In genomic region chr1:156103521-156103947, GRCh38 we compare ENCODE assay signal across 9 cellular contexts. TPM values are rescaled to one million over a fixed set of nuclear protein-coding genes. Genes with fewer than 3 reads are reported as not detected.
DNase-seq lines count a peak whose midpoint lies in the region; ATAC-seq, FAIRE-seq and TF ChIP-seq lines count a peak whose summit lies in the region.
"Had no signal": no experiment of that assay in that cellular context is flagged by ENCODE, and none has a peak within 500 bp of the region (broad histone marks: within the 10 kb centered on the region; RNA-seq: fewer than 3 reads in every experiment).

No MANE protein-coding gene starts in this region.

- CTCF ChIA-PET in activated naive CD4-positive, alpha-beta T cell treated with anti-CD3 and anti-CD28 coated beads for 36 hours (lab: Charles Lee) = interaction anchor here (0.6 to 3.5 kb wide), 6 partner anchors 10 to 325 kb away, joined by 3 to 23 read pairs (median 4); partner anchors contain the start of gene LMNA
- CTCF ChIA-PET in activated naive CD4-positive, alpha-beta T cell treated with anti-CD3 and anti-CD28 coated beads, Interleukin-2, amount 10 ng/mL, durations not matched to agents 7 days and 5 days (lab: Charles Lee) = interaction anchor here (1.1 to 21.9 kb wide), 2 partner anchors 28 to 456 kb away, joined by 3 to 668 read pairs; no protein-coding TSS in a partner anchor
- CTCF ChIA-PET in GM12878 (lab: Yijun Ruan, JAX) = interaction anchor here (21.5 kb wide), 1 partner anchor 20 kb away, joined by 1294 read pairs; the partner anchor contains the start of gene LMNA

- SMC1A ChIA-PET in GM12878 (lab: Charles Lee; ENCODE audit: uncharacterized antibody, unreplicated experiment) = interaction anchor here (1.0 to 23.8 kb wide), 2 partner anchors 8 to 21 kb away, joined by 3 to 874 read pairs; partner anchors contain the start of gene LMNA

- no peak overlapping the region for H2AFZ ChIP-seq in GM12878 (ENCODE audit: control insufficient read depth, low read depth, low read length)

- in situ Hi-C loops in GM12878 (cut with MboI) = no loop called here

- H3K79me2 ChIP-seq in GM12878 (ENCODE audit: control insufficient read depth, insufficient read depth, low read length) = no peaks in the 10 kb centered on the region; the same call in 1 of the 2 replicates

- peak overlapping the region; percentile 63 for H3K27ac Mint-ChIP-seq in activated naive CD4-positive, alpha-beta T cell treated with anti-CD3 and anti-CD28 coated beads for 36 hours
- no peak overlapping the region for H3K27ac Mint-ChIP-seq in activated naive CD4-positive, alpha-beta T cell treated with anti-CD3 and anti-CD28 coated beads, Interleukin-2, amount 10 ng/mL, durations not matched to agents 7 days and 5 days

- TF ChIP-seq RAD21 in GM12878 (IDR thresholded peaks at IDR 0.05; ENCODE audit: insufficient read depth, low read depth, low read length) = no peak

- H3K27me3 ChIP-seq in GM12878 (replicated peaks in 1 of 2; ENCODE audit: control insufficient read depth in 2 of 2, insufficient read depth in 2 of 2, low read length in 1 of 2) = no peaks in the 10 kb centered on the region
- H3K27me3 ChIP-seq in upper lobe of left lung = no peaks in the 10 kb centered on the region
- no peaks in the 10 kb centered on the region for H3K27me3 ChIP-seq in dorsolateral prefrontal cortex

- H3K27ac ChIP-seq in GM12878 (ENCODE audit: control insufficient read depth, insufficient read depth) = peak overlapping the region; percentile 50
- H3K27ac ChIP-seq in upper lobe of left lung = peak overlapping the region; percentile 90 to 96 (median 92)
- H3K27ac ChIP-seq in dorsolateral prefrontal cortex = peak overlapping the region in 29 of 59 donors; percentile 4 to 94 (median 55)

- H3K36me3 ChIP-seq in GM12878 (ENCODE audit: control insufficient read depth in 2 of 2, insufficient read depth in 2 of 2, low read length in 1 of 2) (no peaks in the 10 kb centered on the region), upper lobe of left lung (no peaks in the 10 kb centered on the region)

- TF ChIP-seq CTCF in GM12878 (IDR thresholded peaks at IDR 0.05 in 2 of 3, conservative IDR thresholded peaks at IDR 0.05 in 1 of 3; ENCODE audit: control insufficient read depth in 2 of 3, extremely low read depth in 1 of 3, insufficient read depth in 1 of 3, low read depth in 3 of 3, low read length in 3 of 3) (no peak), upper lobe of left lung (IDR thresholded peaks at IDR 0.05) (no peak), dorsolateral prefrontal cortex (IDR thresholded peaks at IDR 0.05 in 54 of 56, conservative IDR thresholded peaks at IDR 0.05 in 2 of 56; ENCODE audit: low read depth in 1 of 56, partially characterized antibody in 56 of 56) (no peak)

- H3K27me3 Mint-ChIP-seq in activated naive CD4-positive, alpha-beta T cell treated with anti-CD3 and anti-CD28 coated beads for 36 hours (ENCODE audit: low read depth) = peaks cover 17% of the 10 kb centered on the region
- peaks cover 92% of the 10 kb centered on the region for H3K27me3 Mint-ChIP-seq in activated naive CD4-positive, alpha-beta T cell treated with anti-CD3 and anti-CD28 coated beads, Interleukin-2, amount 10 ng/mL, durations not matched to agents 7 days and 5 days

- H3K4me2 ChIP-seq in GM12878 (ENCODE audit: control insufficient read depth, insufficient read depth) = no peak overlapping the region

- H3K4me3 ChIP-seq in GM12878 (no peak overlapping the region), upper lobe of left lung (peak overlapping the region in 1 of 4 donors; percentile 27), dorsolateral prefrontal cortex (no peak overlapping the region)

- no TSS peak for BruUV-seq in GM12878 (replicated peaks; lab: Mats Ljungman, UMichigan)

- POLR2A ChIA-PET in GM12878 (lab: Charles Lee) = interaction anchor here (1.5 to 6.1 kb wide), 2 partner anchors 15 to 26 kb away, joined by 5 to 128 read pairs; partner anchors contain the start of gene LMNA

- FAIRE-seq in GM12878 (lab: Jason Lieb, UNC) = no peak

- no peaks in the 10 kb centered on the region for H3K36me3 Mint-ChIP-seq in activated naive CD4-positive, alpha-beta T cell treated with anti-CD3 and anti-CD28 coated beads for 36 hours (ENCODE audit: low read depth)
- no peaks in the 10 kb centered on the region for H3K36me3 Mint-ChIP-seq in activated naive CD4-positive, alpha-beta T cell treated with anti-CD3 and anti-CD28 coated beads, Interleukin-2, amount 10 ng/mL, durations not matched to agents 7 days and 5 days

- ATAC-seq in GM12878 (no peak), upper lobe of left lung (ENCODE audit: low FRiP score in 2 of 2) (peak in 1 of 2 donors; percentile 9), HG02763 (IDR thresholded peaks at IDR 0.05; ENCODE audit: unreplicated experiment) (no peak)

- no peak for TF ChIP-seq POLR2A in GM12878 (IDR thresholded peaks at IDR 0.05; ENCODE audit: low read depth, low read length)
- TF ChIP-seq POLR2A in upper lobe of left lung (IDR thresholded peaks at IDR 0.05) = no peak

- no peaks in the 10 kb centered on the region for H3K9me3 Mint-ChIP-seq in activated naive CD4-positive, alpha-beta T cell treated with anti-CD3 and anti-CD28 coated beads for 36 hours
- no peaks in the 10 kb centered on the region for H3K9me3 Mint-ChIP-seq in activated naive CD4-positive, alpha-beta T cell treated with anti-CD3 and anti-CD28 coated beads, Interleukin-2, amount 10 ng/mL, durations not matched to agents 7 days and 5 days
- H3K9me3 Mint-ChIP-seq: T-helper 1 cell treated with Interleukin-12 subunit alpha and Interleukin-12 subunit beta and Interleukin-4 antibody, amounts not matched to agents 30 μg/mL and 1 μg/mL, for 36 hours had no signal

- TF ChIP-seq EP300 in GM12878 (IDR thresholded peaks at IDR 0.05; ENCODE audit: borderline replicate concordance in 1 of 2, control insufficient read depth in 1 of 2, low read depth in 2 of 2, low read length in 2 of 2) = no peak
- TF ChIP-seq EP300 in upper lobe of left lung (IDR thresholded peaks at IDR 0.05) = no peak

- H3K4me3 Mint-ChIP-seq in activated naive CD4-positive, alpha-beta T cell treated with anti-CD3 and anti-CD28 coated beads for 36 hours = no peak overlapping the region
- no peak overlapping the region for H3K4me3 Mint-ChIP-seq in activated naive CD4-positive, alpha-beta T cell treated with anti-CD3 and anti-CD28 coated beads, Interleukin-2, amount 10 ng/mL, durations not matched to agents 7 days and 5 days
- H3K4me3 Mint-ChIP-seq: T-helper 1 cell treated with Interleukin-12 subunit alpha and Interleukin-12 subunit beta and Interleukin-4 antibody, amounts not matched to agents 30 μg/mL and 1 μg/mL, for 36 hours had no signal

- no peak overlapping the region for H3K9ac ChIP-seq in GM12878 (ENCODE audit: control insufficient read depth, insufficient read depth, low read length)

- H4K20me1 ChIP-seq in GM12878 (ENCODE audit: control insufficient read depth, insufficient read depth) = no peaks in the 10 kb centered on the region

- H3K9me3 ChIP-seq in GM12878 (replicated peaks; ENCODE audit: control insufficient read depth, insufficient read depth, low read length) (no peaks in the 10 kb centered on the region), upper lobe of left lung (no peaks in the 10 kb centered on the region)

- WGBS in GM12878 (ENCODE audit: insufficient coverage, insufficient replicate concordance, low lambda C conversion rate, missing lambda C conversion rate) = 59% methylated on average over 9 of the region's 9 CpGs
- 42 to 65% methylated on average over 9 of the region's 9 CpGs for WGBS in upper lobe of left lung, 2 donors

- intact Hi-C loops in activated naive CD4-positive, alpha-beta T cell treated with anti-CD3 and anti-CD28 coated beads for 36 hours (cut with micrococcal nuclease) = no loop called here
- intact Hi-C loops in GM12878 (cut with micrococcal nuclease; ENCODE audit: unreplicated experiment) = no loop called here
- intact Hi-C loops in dorsolateral prefrontal cortex (cut with DNase I) = no loop called here

- H3K4me1 ChIP-seq in GM12878 (ENCODE audit: control insufficient read depth, insufficient read depth, low read length) = peaks cover 36% of the 10 kb centered on the region
- H3K4me1 ChIP-seq in upper lobe of left lung = peaks cover 45 to 63% (median 50%) of the 10 kb centered on the region in 4 donors

- DNase-seq in activated naive CD4-positive, alpha-beta T cell treated with anti-CD3 and anti-CD28 coated beads for 36 hours = peak; percentile 74
- DNase-seq in activated naive CD4-positive, alpha-beta T cell treated with anti-CD3 and anti-CD28 coated beads, Interleukin-2, amount 10 ng/mL, durations not matched to agents 7 days and 5 days = no peak
- DNase-seq in GM12878 (ENCODE audit: low read depth, low spot score) = no peak
- peak; percentile 60 to 86 for DNase-seq in lung microvascular endothelial cell (ENCODE audit: low read depth in 2 of 2)
- peak in 1 of 2 donors; percentile 25 for DNase-seq in upper lobe of left lung
- DNase-seq in dorsolateral prefrontal cortex = no peak
- no peak for DNase-seq in NCI-H446 treated with DMSO at 0.1 percent for 48 hours (lab: John Stamatoyannopoulos, UW)

- H3K4me1 Mint-ChIP-seq in activated naive CD4-positive, alpha-beta T cell treated with anti-CD3 and anti-CD28 coated beads for 36 hours (ENCODE audit: low read depth) = peaks cover 65% of the 10 kb centered on the region
- peaks cover 23% of the 10 kb centered on the region for H3K4me1 Mint-ChIP-seq in activated naive CD4-positive, alpha-beta T cell treated with anti-CD3 and anti-CD28 coated beads, Interleukin-2, amount 10 ng/mL, durations not matched to agents 7 days and 5 days

- RAD21 ChIA-PET in GM12878 (lab: Charles Lee; ENCODE audit: unreplicated experiment) = interaction anchor here (0.9 to 22.4 kb wide), 2 partner anchors 10 to 18 kb away, joined by 3 to 695 read pairs; partner anchors contain the start of gene LMNA

RNA-seq across cellular contexts. Expression of gene LMNA, which starts 11.0 kb away (rescaled TPM):
- 10 to 100 TPM; 62.1 to 62.6 TPM for total RNA-seq in activated naive CD4-positive, alpha-beta T cell treated with anti-CD3 and anti-CD28 coated beads for 36 hours
- 58.3 and 77.1 TPM in 2 replicates for total RNA-seq in GM12878 (2013; cell fraction: nucleolus; rRNA removed)
- 130 and 136 TPM in 2 replicates for total RNA-seq in GM12878 (2014; rRNA removed)
- 31.6 and 35.1 TPM in 2 replicates for total RNA-seq in GM12878 (2014; rRNA removed; fragmentation: Illumina TruSeq; extraction: Trizol)
- 188 and 189 TPM in 2 replicates for total RNA-seq in GM12878 (2021)
- polyA plus RNA-seq in GM12878 (2011; ENCODE audit: low read depth) = 30.2 TPM
- 37.3 and 52.9 TPM in 2 replicates for polyA plus RNA-seq in GM12878 (2011; rRNA removed)
- polyA plus RNA-seq in GM12878 (2011; cell fraction: cytosol; rRNA removed) = 76.4 and 82.6 TPM in 2 replicates
- polyA plus RNA-seq in GM12878 (2011; cell fraction: nucleus; rRNA removed) = 164 and 324 TPM in 2 replicates
- 32.4 and 54.8 TPM in 2 replicates for polyA plus RNA-seq in GM12878 (2012)
- polyA plus RNA-seq in GM12878 (2014; fragmentation: Illumina TruSeq; extraction: Trizol) = 9.6 and 30.1 TPM in 2 replicates
- 1 to 10 TPM in 1 of 2 experiments, under 1 TPM in 1; 0.42 to 6.0 TPM for polyA plus RNA-seq in GM12878 (2014; fragmentation: Nextera tagmentation; extraction: Ambion mirVana)
- polyA plus RNA-seq in GM12878 (2014; rRNA removed) = 101 and 109 TPM in 2 replicates
- 100 to 1,000 TPM; 320 to 334 TPM for polyA plus RNA-seq in GM12878 (2016; fragmentation: Nextera tagmentation; extraction: Ambion mirVana)
- 42.8 and 77.1 TPM in 2 replicates for polyA minus RNA-seq in GM12878 (2011; rRNA and poly(A)+ RNA removed)
- 30.6 and 41.6 TPM in 2 replicates for polyA minus RNA-seq in GM12878 (2011; cell fraction: cytosol; rRNA and poly(A)+ RNA removed)
- polyA minus RNA-seq in GM12878 (2011; cell fraction: nucleus; rRNA and poly(A)+ RNA removed) = 32.8 and 46.7 TPM in 2 replicates
- 187 and 399 TPM in 2 replicates for total RNA-seq in lung microvascular endothelial cell
- 1,000 to 10,000 TPM in 1 of 6 donors, 100 to 1,000 TPM in 5; 156 to 1,281 (median 388) TPM for total RNA-seq in upper lobe of left lung
- 100 to 1,000 TPM in 10 of 120 experiments, 10 to 100 TPM in 110; 32.8 to 189 (median 59.9) TPM for total RNA-seq in dorsolateral prefrontal cortex

RNA-seq across cellular contexts. Expression of gene MEX3A, which starts 21.3 kb away (rescaled TPM):
- total RNA-seq in activated naive CD4-positive, alpha-beta T cell treated with anti-CD3 and anti-CD28 coated beads for 36 hours = under 1 TPM; 0.22 to 0.36 TPM
- total RNA-seq in GM12878 (2013; cell fraction: nucleolus; rRNA removed) = 6.4 and 6.6 TPM in 2 replicates
- total RNA-seq in GM12878 (2014; rRNA removed) (1.6 and 2.1 TPM in 2 replicates), GM12878 (2014; rRNA removed; fragmentation: Illumina TruSeq; extraction: Trizol) (1.6 and 1.8 TPM in 2 replicates), GM12878 (2021) (5.1 and 5.9 TPM in 2 replicates), lung microvascular endothelial cell (3.4 and 4.8 TPM in 2 replicates), upper lobe of left lung (1 to 10 TPM in 2 of 6 donors, under 1 TPM in 3, not detected in 1; 0.26 to 2.0 (median 1.00) TPM), dorsolateral prefrontal cortex (1 to 10 TPM in 84 of 120 experiments, under 1 TPM in 36; 0.44 to 4.6 (median 1.3) TPM)
- polyA plus RNA-seq in GM12878 (2011; ENCODE audit: low read depth) = 0.37 TPM
- polyA plus RNA-seq in GM12878 (2011; rRNA removed) (2.3 and 2.8 TPM in 2 replicates), GM12878 (2014; fragmentation: Illumina TruSeq; extraction: Trizol) (3.2 and 4.0 TPM in 2 replicates), GM12878 (2014; fragmentation: Nextera tagmentation; extraction: Ambion mirVana) (under 1 TPM; 0.11 to 0.27 TPM), GM12878 (2014; rRNA removed) (3.2 and 3.3 TPM in 2 replicates), GM12878 (2016; fragmentation: Nextera tagmentation; extraction: Ambion mirVana) (under 1 TPM; 0.48 to 0.49 TPM)
- polyA plus RNA-seq in GM12878 (2011; cell fraction: cytosol; rRNA removed) = 5.1 and 5.8 TPM in 2 replicates
- polyA plus RNA-seq in GM12878 (2011; cell fraction: nucleus; rRNA removed) = 7.3 and 9.3 TPM in 2 replicates
- polyA plus RNA-seq in GM12878 (2012) = 0.89 and 1.00 TPM in 2 replicates
- 3.7 and 6.0 TPM in 2 replicates for polyA minus RNA-seq in GM12878 (2011; rRNA and poly(A)+ RNA removed)
- 4.8 and 6.2 TPM in 2 replicates for polyA minus RNA-seq in GM12878 (2011; cell fraction: cytosol; rRNA and poly(A)+ RNA removed)
- polyA minus RNA-seq in GM12878 (2011; cell fraction: nucleus; rRNA and poly(A)+ RNA removed) = 3.5 and 5.5 TPM in 2 replicates

RNA-seq across cellular contexts. Expression of gene RAB25, which starts 42.6 kb away (rescaled TPM):
- total RNA-seq in activated naive CD4-positive, alpha-beta T cell treated with anti-CD3 and anti-CD28 coated beads for 36 hours = 1 to 10 TPM; 1.3 TPM
- total RNA-seq in GM12878 (2013; cell fraction: nucleolus; rRNA removed) = not detected in 2 replicates
- total RNA-seq in GM12878 (2014; rRNA removed) = not detected in 2 replicates
- not detected in 2 replicates for total RNA-seq in GM12878 (2014; rRNA removed; fragmentation: Illumina TruSeq; extraction: Trizol)
- total RNA-seq in GM12878 (2021) = 0.29 and 0.36 TPM in 2 replicates
- not detected for polyA plus RNA-seq in GM12878 (2011; ENCODE audit: low read depth)
- polyA plus RNA-seq in GM12878 (2011; rRNA removed) = 0.22 and 0.45 TPM in 2 replicates
- polyA plus RNA-seq in GM12878 (2011; cell fraction: cytosol; rRNA removed) = 0.39 and 0.52 TPM in 2 replicates
- polyA plus RNA-seq in GM12878 (2011; cell fraction: nucleus; rRNA removed) = 0.25 TPM in 2 replicates
- polyA plus RNA-seq in GM12878 (2012) = 0.18 TPM in 1 of 2 replicates, not detected in the other
- 0.16 TPM in 1 of 2 replicates, not detected in the other for polyA plus RNA-seq in GM12878 (2014; fragmentation: Illumina TruSeq; extraction: Trizol)
- polyA plus RNA-seq in GM12878 (2014; fragmentation: Nextera tagmentation; extraction: Ambion mirVana) = not detected
- polyA plus RNA-seq in GM12878 (2014; rRNA removed) = 0.44 TPM in 1 of 2 replicates, not detected in the other
- not detected for polyA plus RNA-seq in GM12878 (2016; fragmentation: Nextera tagmentation; extraction: Ambion mirVana)
- polyA minus RNA-seq in GM12878 (2011; rRNA and poly(A)+ RNA removed) = 0.22 and 1.2 TPM in 2 replicates
- not detected in 2 replicates for polyA minus RNA-seq in GM12878 (2011; cell fraction: cytosol; rRNA and poly(A)+ RNA removed)
- not detected in 2 replicates for polyA minus RNA-seq in GM12878 (2011; cell fraction: nucleus; rRNA and poly(A)+ RNA removed)
- not detected in 2 replicates for total RNA-seq in lung microvascular endothelial cell
- total RNA-seq in upper lobe of left lung = 100 to 1,000 TPM in 1 of 6 donors, 10 to 100 TPM in 5; 58.7 to 123 (median 88.9) TPM
- 1 to 10 TPM in 44 of 120 experiments, under 1 TPM in 36, not detected in 40; 0.44 to 3.3 (median 1.0) TPM for total RNA-seq in dorsolateral prefrontal cortex

RNA-seq across cellular contexts. Expression of gene LAMTOR2, which starts 49.0 kb away (rescaled TPM):
- total RNA-seq in activated naive CD4-positive, alpha-beta T cell treated with anti-CD3 and anti-CD28 coated beads for 36 hours = 10 to 100 TPM; 54.9 to 55.9 TPM
- total RNA-seq in GM12878 (2013; cell fraction: nucleolus; rRNA removed) = 9.0 and 11.7 TPM in 2 replicates
- total RNA-seq in GM12878 (2014; rRNA removed) (76.3 and 90.3 TPM in 2 replicates), GM12878 (2014; rRNA removed; fragmentation: Illumina TruSeq; extraction: Trizol) (77.3 and 80.2 TPM in 2 replicates), GM12878 (2021) (73.5 and 73.9 TPM in 2 replicates), lung microvascular endothelial cell (98.6 and 101 TPM in 2 replicates), upper lobe of left lung (10 to 100 TPM; 35.6 to 84.5 (median 68.8) TPM), dorsolateral prefrontal cortex (10 to 100 TPM; 26.8 to 59.6 (median 43.5) TPM)
- 65.1 TPM for polyA plus RNA-seq in GM12878 (2011; ENCODE audit: low read depth)
- polyA plus RNA-seq in GM12878 (2011; rRNA removed) (37.4 and 72.0 TPM in 2 replicates), GM12878 (2014; fragmentation: Illumina TruSeq; extraction: Trizol) (34.9 and 71.9 TPM in 2 replicates), GM12878 (2014; fragmentation: Nextera tagmentation; extraction: Ambion mirVana) (100 to 1,000 TPM; 225 to 264 TPM), GM12878 (2014; rRNA removed) (104 and 123 TPM in 2 replicates), GM12878 (2016; fragmentation: Nextera tagmentation; extraction: Ambion mirVana) (100 to 1,000 TPM; 139 to 160 TPM)
- 132 and 162 TPM in 2 replicates for polyA plus RNA-seq in GM12878 (2011; cell fraction: cytosol; rRNA removed)
- polyA plus RNA-seq in GM12878 (2011; cell fraction: nucleus; rRNA removed) = 58.7 and 59.5 TPM in 2 replicates
- 58.4 and 65.5 TPM in 2 replicates for polyA plus RNA-seq in GM12878 (2012)
- polyA minus RNA-seq in GM12878 (2011; rRNA and poly(A)+ RNA removed) = 31.7 and 56.7 TPM in 2 replicates
- 13.7 and 14.2 TPM in 2 replicates for polyA minus RNA-seq in GM12878 (2011; cell fraction: cytosol; rRNA and poly(A)+ RNA removed)
- 16.6 and 17.5 TPM in 2 replicates for polyA minus RNA-seq in GM12878 (2011; cell fraction: nucleus; rRNA and poly(A)+ RNA removed)

RNA-seq across cellular contexts. Expression of gene SEMA4A, which starts 49.9 kb away (rescaled TPM):
- total RNA-seq in activated naive CD4-positive, alpha-beta T cell treated with anti-CD3 and anti-CD28 coated beads for 36 hours = 10 to 100 TPM; 17.4 to 17.5 TPM
- total RNA-seq in GM12878 (2013; cell fraction: nucleolus; rRNA removed) = 64.1 and 65.1 TPM in 2 replicates
- 24.4 and 36.5 TPM in 2 replicates for total RNA-seq in GM12878 (2014; rRNA removed)
- total RNA-seq in GM12878 (2014; rRNA removed; fragmentation: Illumina TruSeq; extraction: Trizol) = 16.5 and 17.2 TPM in 2 replicates
- 46.3 and 52.1 TPM in 2 replicates for total RNA-seq in GM12878 (2021)
- 18.2 TPM for polyA plus RNA-seq in GM12878 (2011; ENCODE audit: low read depth)
- polyA plus RNA-seq in GM12878 (2011; rRNA removed) = 10.5 and 20.9 TPM in 2 replicates
- 24.1 and 29.5 TPM in 2 replicates for polyA plus RNA-seq in GM12878 (2011; cell fraction: cytosol; rRNA removed)
- polyA plus RNA-seq in GM12878 (2011; cell fraction: nucleus; rRNA removed) = 35.2 and 36.4 TPM in 2 replicates
- 25.7 and 38.9 TPM in 2 replicates for polyA plus RNA-seq in GM12878 (2012)
- polyA plus RNA-seq in GM12878 (2014; fragmentation: Illumina TruSeq; extraction: Trizol) = 25.7 and 31.2 TPM in 2 replicates
- polyA plus RNA-seq in GM12878 (2014; fragmentation: Nextera tagmentation; extraction: Ambion mirVana) = 1 to 10 TPM; 2.6 to 3.4 TPM
- 34.4 and 38.4 TPM in 2 replicates for polyA plus RNA-seq in GM12878 (2014; rRNA removed)
- polyA plus RNA-seq in GM12878 (2016; fragmentation: Nextera tagmentation; extraction: Ambion mirVana) = 10 to 100 TPM; 60.3 to 64.2 TPM
- 35.6 and 48.7 TPM in 2 replicates for polyA minus RNA-seq in GM12878 (2011; rRNA and poly(A)+ RNA removed)
- polyA minus RNA-seq in GM12878 (2011; cell fraction: cytosol; rRNA and poly(A)+ RNA removed) = 21.6 and 23.9 TPM in 2 replicates
- 25.8 and 43.8 TPM in 2 replicates for polyA minus RNA-seq in GM12878 (2011; cell fraction: nucleus; rRNA and poly(A)+ RNA removed)
- 0.20 and 0.44 TPM in 2 replicates for total RNA-seq in lung microvascular endothelial cell
- total RNA-seq in upper lobe of left lung = 10 to 100 TPM; 28.9 to 65.9 (median 33.5) TPM
- 10 to 100 TPM; 10.4 to 48.3 (median 27.5) TPM for total RNA-seq in dorsolateral prefrontal cortex

Comparison
In these comparisons a context has a peak if more than half of its experiments do, and no peak if none do; other contexts are left out.
1. DNase-seq: peak in activated naive CD4-positive, alpha-beta T cell treated with anti-CD3 and anti-CD28 coated beads for 36 hours (single experiment) and lung microvascular endothelial cell (2 of 2); none in activated naive CD4-positive, alpha-beta T cell treated with anti-CD3 and anti-CD28 coated beads, Interleukin-2, amount 10 ng/mL, durations not matched to agents 7 days and 5 days (single experiment), GM12878 (single experiment), dorsolateral prefrontal cortex (0 of 10) and NCI-H446 treated with DMSO at 0.1 percent for 48 hours (single experiment).
2. RNA of gene RAB25, which starts 42.6 kb away (total RNA-seq): 58.7 to 123 TPM in upper lobe of left lung; 1.3 TPM in activated naive CD4-positive, alpha-beta T cell treated with anti-CD3 and anti-CD28 coated beads for 36 hours, 0.44 to 3.3 TPM in dorsolateral prefrontal cortex, 0.29 to 0.36 TPM in GM12878 and not detected in lung microvascular endothelial cell; every median in the first group is over 10 times any median in the second.